1 cellular context compared by ENCODE assay signal in genomic region chr13:21948781-21949474, GRCh38.
TF ChIP-seq lines count a peak whose summit lies in the region.

No MANE protein-coding gene starts in this region.

TF ChIP-seq in GM23338, 12 proteins besides CTCF, POLR2A, EP300 and RAD21 (continued from another document):
- TF ChIP-seq, protein P1, sequence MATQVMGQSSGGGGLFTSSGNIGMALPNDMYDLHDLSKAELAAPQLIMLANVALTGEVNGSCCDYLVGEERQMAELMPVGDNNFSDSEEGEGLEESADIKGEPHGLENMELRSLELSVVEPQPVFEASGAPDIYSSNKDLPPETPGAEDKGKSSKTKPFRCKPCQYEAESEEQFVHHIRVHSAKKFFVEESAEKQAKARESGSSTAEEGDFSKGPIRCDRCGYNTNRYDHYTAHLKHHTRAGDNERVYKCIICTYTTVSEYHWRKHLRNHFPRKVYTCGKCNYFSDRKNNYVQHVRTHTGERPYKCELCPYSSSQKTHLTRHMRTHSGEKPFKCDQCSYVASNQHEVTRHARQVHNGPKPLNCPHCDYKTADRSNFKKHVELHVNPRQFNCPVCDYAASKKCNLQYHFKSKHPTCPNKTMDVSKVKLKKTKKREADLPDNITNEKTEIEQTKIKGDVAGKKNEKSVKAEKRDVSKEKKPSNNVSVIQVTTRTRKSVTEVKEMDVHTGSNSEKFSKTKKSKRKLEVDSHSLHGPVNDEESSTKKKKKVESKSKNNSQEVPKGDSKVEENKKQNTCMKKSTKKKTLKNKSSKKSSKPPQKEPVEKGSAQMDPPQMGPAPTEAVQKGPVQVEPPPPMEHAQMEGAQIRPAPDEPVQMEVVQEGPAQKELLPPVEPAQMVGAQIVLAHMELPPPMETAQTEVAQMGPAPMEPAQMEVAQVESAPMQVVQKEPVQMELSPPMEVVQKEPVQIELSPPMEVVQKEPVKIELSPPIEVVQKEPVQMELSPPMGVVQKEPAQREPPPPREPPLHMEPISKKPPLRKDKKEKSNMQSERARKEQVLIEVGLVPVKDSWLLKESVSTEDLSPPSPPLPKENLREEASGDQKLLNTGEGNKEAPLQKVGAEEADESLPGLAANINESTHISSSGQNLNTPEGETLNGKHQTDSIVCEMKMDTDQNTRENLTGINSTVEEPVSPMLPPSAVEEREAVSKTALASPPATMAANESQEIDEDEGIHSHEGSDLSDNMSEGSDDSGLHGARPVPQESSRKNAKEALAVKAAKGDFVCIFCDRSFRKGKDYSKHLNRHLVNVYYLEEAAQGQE (IDR thresholded peaks at IDR 0.05; ENCODE audit: unreplicated experiment) = no peak
- TF ChIP-seq EZH2 (IDR thresholded peaks at IDR 0.05; ENCODE audit: low read depth, unreplicated experiment) (no peak), ZNF114 (CRISPR knock-in tag; IDR thresholded peaks at IDR 0.05) (no peak), EZH2phosphoT487 (IDR thresholded peaks at IDR 0.05; ENCODE audit: unreplicated experiment) (no peak)
